ENCODE assay signal across 8 cellular contexts in the genomic region with DNA sequence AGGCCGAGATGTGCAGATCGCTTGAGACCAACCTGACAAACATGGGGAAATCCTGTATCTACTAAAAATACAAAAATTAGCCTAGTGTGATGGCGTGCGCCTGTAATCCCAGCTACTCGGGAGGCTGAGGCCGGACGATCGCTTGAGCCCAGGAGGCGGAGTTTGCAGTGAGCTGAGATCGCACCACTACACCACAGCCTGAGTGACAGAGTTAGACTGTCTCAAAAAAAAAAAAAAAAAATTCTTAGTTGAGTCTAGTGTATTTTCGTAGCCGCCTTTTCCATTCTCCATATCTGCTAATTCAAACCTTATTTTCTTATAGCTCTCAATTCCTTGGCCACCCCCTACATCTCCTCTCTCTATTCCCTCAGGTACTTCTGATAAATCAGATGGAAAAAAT. TPM values are rescaled to one million over a fixed set of nuclear protein-coding genes. Genes with fewer than 3 reads are reported as not detected.
A peak's percentile ranks its signal among the peaks of the same experiment; 100 is the strongest.
DNase-seq lines count a peak whose midpoint lies in the region; ATAC-seq and TF ChIP-seq lines count a peak whose summit lies in the region.

No MANE protein-coding gene starts in this region.

- peaks cover 4% of the 10 kb centered on the region for H3K27me3 Mint-ChIP-seq in nephron progenitor cell (ENCODE audit: low read depth, poor library complexity)

- no peaks in the 10 kb centered on the region for H3K9me3 Mint-ChIP-seq in nephron progenitor cell

- ATAC-seq in left ventricle myocardium superior (no peak), HG02970 (IDR thresholded peaks at IDR 0.05; ENCODE audit: low FRiP score, unreplicated experiment) (no peak)

- H3K27ac Mint-ChIP-seq in nephron progenitor cell = peak overlapping the region; percentile 100

- DNase-seq in cardiac muscle cell (ENCODE audit: low read depth in 1 of 2, low spot score in 1 of 2) (peak; percentile 16 to 42), left ventricle myocardium superior (no peak), nephron progenitor cell (peak; percentile 33), C1 segment of cervical spinal cord (lab: John Stamatoyannopoulos, UW) (no peak), NCI-H774 (lab: John Stamatoyannopoulos, UW) (no peak)
- DNase-seq in activated CD4-positive, alpha-beta T cell treated with anti-CD3 and anti-CD28 coated beads for 48 hours = peak; percentile 71

- H3K36me3 Mint-ChIP-seq in nephron progenitor cell (ENCODE audit: low read depth) = peaks cover 13% of the 10 kb centered on the region

- H3K4me1 ChIP-seq in cardiac muscle cell (ENCODE audit: low read depth) (peaks cover 18% of the 10 kb centered on the region), endocrine pancreas (ENCODE audit: control insufficient read depth, insufficient read depth, low read length) (peaks cover 5% of the 10 kb centered on the region)

- no peak overlapping the region for H3K9ac ChIP-seq in endocrine pancreas (ENCODE audit: control insufficient read depth, insufficient read depth, low read length)

- intact Hi-C loops in left ventricle myocardium superior (cut with micrococcal nuclease) = no loop called here

- H3K36me3 ChIP-seq in cardiac muscle cell (no peaks in the 10 kb centered on the region), endocrine pancreas (ENCODE audit: control insufficient read depth, insufficient read depth, low read length) (no peaks in the 10 kb centered on the region)

- TF ChIP-seq CTCF in cardiac muscle cell (IDR thresholded peaks at IDR 0.05; ENCODE audit: low read depth, low read length) = no peak
- TF ChIP-seq CTCF in nephron progenitor cell (IDR thresholded peaks at IDR 0.05) = no peak

- peak overlapping the region; percentile 100 for H3K4me3 Mint-ChIP-seq in nephron progenitor cell

- peaks cover 48% of the 10 kb centered on the region for H3K4me1 Mint-ChIP-seq in nephron progenitor cell

- H3K4me3 ChIP-seq in cardiac muscle cell (peak overlapping the region; percentile 98), endocrine pancreas (ENCODE audit: control insufficient read depth, insufficient read depth, low read length) (peak overlapping the region; percentile 88)

- H3K9me3 ChIP-seq in cardiac muscle cell (ENCODE audit: low read depth) = no peaks in the 10 kb centered on the region
- no peaks in the 10 kb centered on the region for H3K9me3 ChIP-seq in endocrine pancreas (ENCODE audit: control insufficient read depth, low read length)

- no peaks in the 10 kb centered on the region for H3K27me3 ChIP-seq in cardiac muscle cell
- no peaks in the 10 kb centered on the region for H3K27me3 ChIP-seq in endocrine pancreas (ENCODE audit: control insufficient read depth, insufficient read depth, low read length)

- peak overlapping the region; percentile 95 for H3K27ac ChIP-seq in cardiac muscle cell

RNA-seq across cellular contexts. Expression of gene POLR2B, which starts 1.0 kb away (rescaled TPM):
- total RNA-seq in cardiac muscle cell = 137 and 146 TPM in 2 replicates
- 65.8 and 95.2 TPM in 2 replicates for polyA plus RNA-seq in cardiac muscle cell
- 68.3 TPM for total RNA-seq in left ventricle myocardium superior

RNA-seq across cellular contexts. Expression of gene NOA1, which starts 2.3 kb away (rescaled TPM):
- 21.7 and 32.8 TPM in 2 replicates for total RNA-seq in cardiac muscle cell
- 9.7 and 21.4 TPM in 2 replicates for polyA plus RNA-seq in cardiac muscle cell
- 13.0 TPM for total RNA-seq in left ventricle myocardium superior

Comparison
In these comparisons a context has a peak if more than half of its experiments do, and no peak if none do; other contexts are left out.
1. DNase-seq: peak in cardiac muscle cell (2 of 2), activated CD4-positive, alpha-beta T cell treated with anti-CD3 and anti-CD28 coated beads for 48 hours (single experiment) and nephron progenitor cell (single experiment); none in left ventricle myocardium superior (single experiment), C1 segment of cervical spinal cord (0 of 14) and NCI-H774 (single experiment).